Comparison of ENCODE assay signal across 16 cellular contexts in the genomic region with DNA sequence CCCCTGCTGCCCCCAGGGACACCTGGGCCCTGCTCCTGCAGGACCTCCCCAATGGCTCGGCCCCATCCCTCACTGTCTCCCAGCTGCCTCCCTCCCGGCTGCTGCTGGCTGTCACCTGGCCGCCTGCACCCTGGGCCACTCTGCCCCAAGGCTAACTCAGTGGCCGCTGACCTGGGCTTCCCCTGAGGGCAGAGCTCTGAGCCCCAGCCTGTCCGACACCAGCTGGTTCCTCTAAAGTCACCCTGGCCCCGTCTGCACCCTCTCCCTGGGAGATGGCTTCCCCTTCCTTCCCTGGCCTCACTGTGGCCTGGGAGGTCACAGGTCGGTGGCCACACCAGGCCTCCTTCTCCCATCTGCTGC.
"Had no signal": no experiment of that assay in that cellular context is flagged by ENCODE, and none has a peak within 500 bp of the region (broad histone marks: within the 10 kb centered on the region; RNA-seq: fewer than 3 reads in every experiment).

No MANE protein-coding gene starts in this region.

- DNase-seq: activated CD4-positive, alpha-beta T cell treated with anti-CD3 and anti-CD28 coated beads, Interleukin-2, amount 50 U/mL, for 4 hours; activated naive CD4-positive, alpha-beta T cell; amniotic stem cell; body of pancreas; cerebellar nuclear complex; esophagus squamous epithelium; foreskin fibroblast; glutamatergic neuron; immature natural killer cell; T-helper 2 cell; thyroid gland had no signal

- H3K9me3 ChIP-seq: body of pancreas, esophagus squamous epithelium, thyroid gland, vagina had no signal

- H3K4me3 Mint-ChIP-seq: immature natural killer cell, neural progenitor cell had no signal

- H3K36me3 ChIP-seq: neural progenitor cell, thyroid gland, vagina had no signal

- H3K4me1 ChIP-seq: parathyroid adenoma had no signal

- H3K27me3 ChIP-seq: body of pancreas, neural progenitor cell, thyroid gland, vagina had no signal

- ATAC-seq: body of pancreas, SK-N-SH treated with all-trans-retinoic acid at 6 μM for 48 hours had no signal

- H3K27ac Mint-ChIP-seq: neural progenitor cell had no signal

- H3K4me3 ChIP-seq: body of pancreas, esophagus squamous epithelium, neural progenitor cell, skin epidermis, thyroid gland, vagina had no signal

- H3K9me3 Mint-ChIP-seq: neural progenitor cell had no signal

- H3K36me3 Mint-ChIP-seq: neural progenitor cell had no signal

- H3K27ac ChIP-seq: body of pancreas, esophagus squamous epithelium, neural progenitor cell, parathyroid adenoma, thyroid gland, vagina had no signal
